10 cellular contexts compared by ENCODE assay signal in the genomic region with DNA sequence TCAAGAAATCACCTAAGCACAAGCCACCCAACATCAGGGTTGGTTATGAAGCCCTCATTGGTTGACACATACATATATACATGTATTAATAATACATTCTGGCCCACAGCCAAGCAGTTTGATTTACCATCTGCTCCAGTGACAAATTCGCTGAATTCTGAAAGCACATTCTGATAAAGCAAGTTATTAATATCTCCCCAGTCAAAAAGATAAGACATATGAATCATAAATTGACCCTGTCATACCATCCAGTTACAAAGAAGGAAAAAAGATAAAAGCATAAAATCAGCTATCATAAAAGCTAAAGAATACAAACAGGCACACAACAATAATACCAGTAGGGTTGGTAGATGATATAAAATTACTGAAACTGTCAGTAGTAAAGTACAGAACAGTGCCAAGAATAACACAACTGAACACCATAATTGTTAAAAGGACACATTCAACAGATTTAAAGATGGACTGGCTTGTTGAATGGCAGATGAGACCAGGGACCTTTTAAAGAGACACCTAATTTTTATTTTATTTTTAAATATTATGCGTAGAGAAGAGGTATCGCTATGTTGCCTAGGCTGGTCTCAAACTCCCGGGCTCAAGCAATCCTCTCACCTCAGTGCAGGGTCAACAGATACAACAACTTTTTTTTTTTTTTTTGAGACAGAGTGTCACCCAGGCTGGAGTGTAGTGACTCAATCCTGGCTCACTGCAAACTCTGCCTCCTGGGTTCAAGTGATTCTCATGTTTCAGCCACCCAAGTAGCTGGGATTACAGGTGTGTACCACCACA. TPM values are rescaled to one million over a fixed set of nuclear protein-coding genes. Genes with fewer than 3 reads are reported as not detected.
DNase-seq lines count a peak whose midpoint lies in the region; ATAC-seq and TF ChIP-seq lines count a peak whose summit lies in the region.
"Had no signal": no experiment of that assay in that cellular context is flagged by ENCODE, and none has a peak within 500 bp of the region (broad histone marks: within the 10 kb centered on the region; RNA-seq: fewer than 3 reads in every experiment).

No MANE protein-coding gene starts in this region.

- peak overlapping the region in 1 of 8 donors; percentile 12 for H3K4me3 Mint-ChIP-seq in CD4-positive, alpha-beta memory T cell

- peaks cover 42 to 50% of the 10 kb centered on the region in 2 donors for H3K36me3 Mint-ChIP-seq in CD4-positive, alpha-beta memory T cell

- peaks cover 21 to 47% (median 33%) of the 10 kb centered on the region in 4 donors for H3K4me1 Mint-ChIP-seq in CD4-positive, alpha-beta memory T cell

- H3K27me3 ChIP-seq in ACC112 (ENCODE audit: insufficient read depth, low read length) (no peaks in the 10 kb centered on the region), gastroesophageal sphincter (no peaks in the 10 kb centered on the region)
- no peaks in the 10 kb centered on the region for H3K27me3 ChIP-seq in CD4-positive, alpha-beta memory T cell (ENCODE audit: insufficient read depth, low read length)
- H3K27me3 ChIP-seq: ascending aorta had no signal

- H3K27ac ChIP-seq in ACC112 (ENCODE audit: low read depth, low read length) (peak overlapping the region; percentile 46), gastroesophageal sphincter (no peak overlapping the region)
- no peak overlapping the region for H3K27ac ChIP-seq in CD4-positive, alpha-beta memory T cell (ENCODE audit: low read depth, low read length)

- H3K36me3 ChIP-seq in ACC112 (ENCODE audit: insufficient read depth, low read length) = peaks cover 24% of the 10 kb centered on the region
- H3K36me3 ChIP-seq in CD4-positive, alpha-beta memory T cell (ENCODE audit: insufficient read depth, low read length) = no peaks in the 10 kb centered on the region
- H3K36me3 ChIP-seq in gastroesophageal sphincter = peaks cover 0 to 66% of the 10 kb centered on the region in 2 donors

- peak overlapping the region in 2 of 7 donors; percentile 64 to 70 for H3K27ac Mint-ChIP-seq in CD4-positive, alpha-beta memory T cell

- TF ChIP-seq CTCF in fibroblast of mammary gland (conservative IDR thresholded peaks at IDR 0.05; ENCODE audit: control insufficient read depth, insufficient read depth, low read depth, low read length) (no peak), gastroesophageal sphincter (IDR thresholded peaks at IDR 0.05) (no peak)

- POLR2A ChIA-PET in CD4-positive, alpha-beta memory T cell (lab: Charles Lee; ENCODE audit: partially characterized antibody) = interaction anchor here (1.2 kb wide), 1 partner anchor 9 kb away, joined by 3 read pairs; no protein-coding TSS in a partner anchor

- peaks cover 0 to 14% (median 5%) of the 10 kb centered on the region in 8 donors for H3K9me3 Mint-ChIP-seq in CD4-positive, alpha-beta memory T cell

- no peaks in the 10 kb centered on the region for H3K27me3 Mint-ChIP-seq in CD4-positive, alpha-beta memory T cell

- H3K4me3 ChIP-seq in ACC112 (ENCODE audit: low read depth, low read length) (no peak overlapping the region), fibroblast of mammary gland (ENCODE audit: control insufficient read depth, low read depth, low read length) (no peak overlapping the region), gastroesophageal sphincter (no peak overlapping the region)
- no peak overlapping the region for H3K4me3 ChIP-seq in CD4-positive, alpha-beta memory T cell (ENCODE audit: low read length in 2 of 2)
- H3K4me3 ChIP-seq: ascending aorta had no signal

- intact Hi-C loops in CD4-positive, alpha-beta memory T cell (cut with micrococcal nuclease) = no loop called here

- no peak overlapping the region for H2AFZ ChIP-seq in ACC112 (ENCODE audit: low read length, unreplicated experiment)

- H3K4me1 ChIP-seq in ACC112 (ENCODE audit: control insufficient read depth, insufficient read depth, low read length, unreplicated experiment) (peaks cover 22% of the 10 kb centered on the region), gastroesophageal sphincter (peaks cover 0 to 49% (median 6%) of the 10 kb centered on the region in 3 donors)
- H3K4me1 ChIP-seq in CD4-positive, alpha-beta memory T cell (ENCODE audit: insufficient read depth, low read length) = peaks cover 22% of the 10 kb centered on the region

- no peaks in the 10 kb centered on the region for H3K9me3 ChIP-seq in CD4-positive, alpha-beta memory T cell (ENCODE audit: control insufficient read depth in 1 of 2, low read length in 2 of 2)
- peaks cover 0 to 7% (median 0%) of the 10 kb centered on the region in 3 donors for H3K9me3 ChIP-seq in gastroesophageal sphincter

- ATAC-seq in GM21390 (IDR thresholded peaks at IDR 0.05; ENCODE audit: unreplicated experiment) = peak; percentile 46
- no peak for ATAC-seq in gastroesophageal sphincter

- CTCF ChIA-PET in CD4-positive, alpha-beta memory T cell (lab: Charles Lee; ENCODE audit: partially characterized antibody) = no interaction called here

- WGBS in gastroesophageal sphincter (ENCODE audit: low coverage in 1 of 2), 2 donors = 74% methylated on average over 4 of the region's 4 CpGs

- H3K79me2 ChIP-seq in ACC112 (ENCODE audit: control insufficient read depth, insufficient read depth, low read length, unreplicated experiment) = peaks cover 58% of the 10 kb centered on the region

- DNase-seq in RPMI8226 = peak; percentile 50
- DNase-seq in fibroblast of mammary gland (ENCODE audit: low read depth) = peak; percentile 41
- no peak for DNase-seq in CD4-positive, alpha-beta memory T cell
- no peak for DNase-seq in SIG-M5 treated with dmso at 0.1 percent for 504 hours (lab: John Stamatoyannopoulos, UW; ENCODE audit: unreplicated experiment)
- no peak for DNase-seq in C1 segment of cervical spinal cord (lab: John Stamatoyannopoulos, UW)
- DNase-seq: KG1 had no signal

- TF ChIP-seq EP300 in gastroesophageal sphincter (IDR thresholded peaks at IDR 0.05) = no peak

- TF ChIP-seq POLR2A in gastroesophageal sphincter (IDR thresholded peaks at IDR 0.05) = no peak

RNA-seq across cellular contexts. Expression of a gene that starts 7.7 kb away (rescaled TPM):
- 10 to 100 TPM; 23.0 to 23.6 TPM for total RNA-seq in CD4-positive, alpha-beta memory T cell
- 10 to 100 TPM; 24.2 to 28.6 TPM for polyA plus RNA-seq in CD4-positive, alpha-beta memory T cell
- total RNA-seq in gastroesophageal sphincter = 10 to 100 TPM; 35.8 to 85.5 (median 50.9) TPM

Comparison
In these comparisons a context has a peak if more than half of its experiments do, and no peak if none do; other contexts are left out.
1. DNase-seq: peak in RPMI8226 (single experiment) and fibroblast of mammary gland (single experiment); none in CD4-positive, alpha-beta memory T cell (0 of 5), SIG-M5 treated with dmso at 0.1 percent for 504 hours (single experiment) and C1 segment of cervical spinal cord (0 of 14).